Comparison of ENCODE assay signal across 17 cellular contexts in genomic region chr11:112278803-112279202, GRCh38. TPM values are rescaled to one million over a fixed set of nuclear protein-coding genes. Genes with fewer than 3 reads are reported as not detected.
"Had no signal": no experiment of that assay in that cellular context is flagged by ENCODE, and none has a peak within 500 bp of the region (broad histone marks: within the 10 kb centered on the region; RNA-seq: fewer than 3 reads in every experiment).

No MANE protein-coding gene starts in this region.

- DNase-seq: esophagus squamous epithelium; foreskin fibroblast; glutamatergic neuron; immature natural killer cell; left cardiac atrium; left ventricle myocardium inferior; lower lobe of right lung; naive B cell; posterior cingulate gyrus; sigmoid colon; stimulated activated CD4-positive, alpha-beta T cell treated with anti-CD3 and anti-CD28 coated beads, Interleukin-2, amount 100 ng/mL, for 24 hours; stimulated activated naive CD4-positive, alpha-beta T cell; uterus had no signal

- H3K27me3 ChIP-seq: esophagus squamous epithelium, gastroesophageal sphincter, neutrophil, sigmoid colon, uterus had no signal

- H3K9me3 ChIP-seq: esophagus squamous epithelium, gastroesophageal sphincter, left ventricle myocardium inferior, lower lobe of right lung, neutrophil, sigmoid colon, uterus had no signal

- H3K36me3 ChIP-seq: esophagus squamous epithelium, gastroesophageal sphincter, left ventricle myocardium inferior, lower lobe of right lung, neutrophil, sigmoid colon, uterus had no signal

- H3K27ac ChIP-seq: esophagus squamous epithelium, gastroesophageal sphincter, left ventricle myocardium inferior, lower lobe of right lung, neutrophil, sigmoid colon, skin epidermis, uterus had no signal

- ATAC-seq: gastroesophageal sphincter, left cardiac atrium, lower lobe of right lung had no signal

- H3K4me3 ChIP-seq: esophagus squamous epithelium, gastroesophageal sphincter, left ventricle myocardium inferior, lower lobe of right lung, sigmoid colon, skin epidermis, uterus had no signal

- H3K4me1 ChIP-seq: uterus had no signal

RNA-seq across cellular contexts. Expression of gene PLET1, which starts 18.1 kb away (rescaled TPM):
- polyA plus RNA-seq: immature natural killer cell, keratinocyte had no signal
